In genomic region chr19:8608858-8609209, GRCh38 we compare ENCODE assay signal across 9 cellular contexts. TPM values are rescaled to one million over a fixed set of nuclear protein-coding genes. Genes with fewer than 3 reads are reported as not detected.
DNase-seq lines count a peak whose midpoint lies in the region; ATAC-seq, FAIRE-seq and TF ChIP-seq lines count a peak whose summit lies in the region.
"Had no signal": no experiment of that assay in that cellular context is flagged by ENCODE, and none has a peak within 500 bp of the region (broad histone marks: within the 10 kb centered on the region; RNA-seq: fewer than 3 reads in every experiment).

No MANE protein-coding gene starts in this region.

- WGBS in A549 (ENCODE audit: missing lambda C conversion rate): 31% methylated on average over 5 of the region's 5 CpGs

- no peak overlapping the region for H3K9ac ChIP-seq in HUES48 (ENCODE audit: low read depth, low read length)

- no peak for FAIRE-seq in A549 (lab: Jason Lieb, UNC)

- TF ChIP-seq RAD21 in A549 (conservative IDR thresholded peaks at IDR 0.05 in 1 of 2, IDR thresholded peaks at IDR 0.05 in 1 of 2): no peak

- peak overlapping the region; percentile 4 for H3K4me3 Mint-ChIP-seq in dendritic cell treated with granulocyte-macrophage colony-stimulating factor and Interleukin-4, amounts not matched to agents 40 ng/mL and 50 ng/mL, for 4 days
- peak overlapping the region; percentile 88 for H3K4me3 Mint-ChIP-seq in natural killer cell

- TF ChIP-seq EP300 in A549 (IDR thresholded peaks at IDR 0.05): no peak

- H3K4me1 ChIP-seq in A549 (peaks cover 45% of the 10 kb centered on the region), HUES48 (ENCODE audit: control insufficient read depth, insufficient read depth, low read length) (peaks cover 21% of the 10 kb centered on the region)

- no peaks in the 10 kb centered on the region for H3K27me3 ChIP-seq in HUES48 (ENCODE audit: control insufficient read depth, insufficient read depth, low read length)

- H3K9me3 ChIP-seq in A549: peaks cover 16% of the 10 kb centered on the region
- H3K9me3 ChIP-seq in HUES48 (ENCODE audit: control insufficient read depth, insufficient read depth, low read length): peaks cover 5% of the 10 kb centered on the region; the same call in 1 of the 2 replicates

- peaks cover 8% of the 10 kb centered on the region for H3K9me3 Mint-ChIP-seq in dendritic cell treated with granulocyte-macrophage colony-stimulating factor and Interleukin-4, amounts not matched to agents 40 ng/mL and 50 ng/mL, for 4 days
- H3K9me3 Mint-ChIP-seq in natural killer cell: no peaks in the 10 kb centered on the region

- H3K4me3 ChIP-seq in A549: peak overlapping the region; percentile 58
- peak overlapping the region; percentile 79 for H3K4me3 ChIP-seq in HUES48 (ENCODE audit: low read depth, low read length)

- TF ChIP-seq CTCF in A549 (IDR thresholded peaks at IDR 0.05) (no peak), natural killer cell (IDR thresholded peaks at IDR 0.05) (no peak)

- POLR2A ChIA-PET in A549 (lab: Yijun Ruan, JAX): no interaction called here

- H3K36me3 ChIP-seq in HUES48 (ENCODE audit: control insufficient read depth, insufficient read depth, low read length): no peaks in the 10 kb centered on the region

- CTCF ChIA-PET in A549 (lab: Yijun Ruan, JAX): interaction anchor here (0.9 kb wide), 2 partner anchors 17 to 29 kb away, joined by 3 to 5 read pairs; no protein-coding TSS in a partner anchor

- peaks cover 29% of the 10 kb centered on the region for H3K4me1 Mint-ChIP-seq in dendritic cell treated with granulocyte-macrophage colony-stimulating factor and Interleukin-4, amounts not matched to agents 40 ng/mL and 50 ng/mL, for 4 days (ENCODE audit: low read depth)
- H3K4me1 Mint-ChIP-seq in natural killer cell: peaks cover 35 to 68% of the 10 kb centered on the region in 2 donors

- H3K27ac ChIP-seq in A549 (peak overlapping the region; percentile 98 to 99), HUES48 (ENCODE audit: low read depth, low read length) (peak overlapping the region; percentile 93)

- peak overlapping the region; percentile 57 for H3K27ac Mint-ChIP-seq in dendritic cell treated with granulocyte-macrophage colony-stimulating factor and Interleukin-4, amounts not matched to agents 40 ng/mL and 50 ng/mL, for 4 days
- peak overlapping the region; percentile 82 to 93 for H3K27ac Mint-ChIP-seq in natural killer cell

- peak overlapping the region; percentile 76 for H3K4me2 ChIP-seq in A549

- DNase-seq in A549 (ENCODE audit: low read depth in 1 of 2, low spot score in 1 of 2) (no peak), natural killer cell (no peak), dermis blood vessel endothelial cell (no peak), OCI-M1 (lab: John Stamatoyannopoulos, UW) (no peak)
- DNase-seq: DMS153 had no signal

- no peaks in the 10 kb centered on the region for H3K36me3 Mint-ChIP-seq in dendritic cell treated with granulocyte-macrophage colony-stimulating factor and Interleukin-4, amounts not matched to agents 40 ng/mL and 50 ng/mL, for 4 days (ENCODE audit: low read depth)
- no peaks in the 10 kb centered on the region for H3K36me3 Mint-ChIP-seq in natural killer cell

- H3K27me3 Mint-ChIP-seq in dendritic cell treated with granulocyte-macrophage colony-stimulating factor and Interleukin-4, amounts not matched to agents 40 ng/mL and 50 ng/mL, for 4 days: peaks cover 50% of the 10 kb centered on the region
- H3K27me3 Mint-ChIP-seq in natural killer cell (ENCODE audit: low read depth in 2 of 2): no peaks in the 10 kb centered on the region

- peak; percentile 9 to 43; a peak in 4 of 6 replicates for ATAC-seq in A549
- no peak for ATAC-seq in natural killer cell
- ATAC-seq in HG03095 (IDR thresholded peaks at IDR 0.05; ENCODE audit: unreplicated experiment): no peak
- ATAC-seq in GM21447 (IDR thresholded peaks at IDR 0.05; ENCODE audit: unreplicated experiment): no peak

- no peak for TF ChIP-seq POLR2A in A549 (IDR thresholded peaks at IDR 0.05; ENCODE audit: low read length)

- intact Hi-C loops in dendritic cell treated with granulocyte-macrophage colony-stimulating factor and Interleukin-4, amounts not matched to agents 40 ng/mL and 50 ng/mL, for 4 days (cut with micrococcal nuclease): no loop called here
- intact Hi-C loops in natural killer cell (cut with micrococcal nuclease): no loop called here

TF ChIP-seq in A549, 52 proteins besides CTCF, POLR2A, EP300 and RAD21:
- 0 out of 2 replicates have a peak, but pooled peaks have one; percentile 4 for TF ChIP-seq GATA3 (IDR thresholded peaks at IDR 0.05; ENCODE audit: borderline replicate concordance)
- no peak for TF ChIP-seq BCL3 (IDR thresholded peaks at IDR 0.05)
TF ChIP-seq in A549: peak in this region for 1.

RNA-seq across cellular contexts. Expression of gene ADAMTS10, which starts 1.7 kb away (rescaled TPM):
- 26.7 and 33.2 TPM in 2 replicates for polyA plus RNA-seq in A549 (2011; rRNA removed)
- 23.0 and 34.1 TPM in 2 replicates for polyA plus RNA-seq in A549 (2012; cell fraction: cytosol; rRNA removed)
- polyA plus RNA-seq in A549 (2012; cell fraction: nucleus; rRNA removed): 263 and 313 TPM in 2 replicates
- 39.0 to 73.0 TPM (median 49.3 TPM) in 3 replicates for polyA plus RNA-seq in A549 (2017; fragmentation: RNase III; extraction: RNeasy Plus Mini Kit Qiagen cat#74134 plus additional on column Dnase treatment)
- 28.3 and 29.4 TPM in 2 replicates for polyA minus RNA-seq in A549 (2011; rRNA and poly(A)+ RNA removed)
- total RNA-seq in natural killer cell: 100 to 1,000 TPM; 159 to 286 (median 203) TPM
- 4.8 and 13.8 TPM in 2 replicates for total RNA-seq in dermis blood vessel endothelial cell

RNA-seq across cellular contexts. Expression of gene NFILZ, which starts 21.6 kb away (rescaled TPM):
- not detected in 2 replicates for polyA plus RNA-seq in A549 (2011; rRNA removed)
- polyA plus RNA-seq in A549 (2012; cell fraction: cytosol; rRNA removed): not detected in 2 replicates
- polyA plus RNA-seq in A549 (2012; cell fraction: nucleus; rRNA removed): not detected in 2 replicates
- polyA plus RNA-seq in A549 (2017; fragmentation: RNase III; extraction: RNeasy Plus Mini Kit Qiagen cat#74134 plus additional on column Dnase treatment): not detected in 3 replicates
- polyA minus RNA-seq in A549 (2011; rRNA and poly(A)+ RNA removed): not detected in 2 replicates
- total RNA-seq in natural killer cell: not detected
- total RNA-seq in dermis blood vessel endothelial cell: not detected in 2 replicates

RNA-seq across cellular contexts. Expression of gene MYO1F, which starts 31.6 kb away (rescaled TPM):
- polyA plus RNA-seq in A549 (2011; rRNA removed): 0.37 and 0.95 TPM in 2 replicates
- polyA plus RNA-seq in A549 (2012; cell fraction: cytosol; rRNA removed): 0.45 TPM in 2 replicates
- polyA plus RNA-seq in A549 (2012; cell fraction: nucleus; rRNA removed): 0.60 and 0.76 TPM in 2 replicates
- polyA plus RNA-seq in A549 (2017; fragmentation: RNase III; extraction: RNeasy Plus Mini Kit Qiagen cat#74134 plus additional on column Dnase treatment): 0.17 to 0.24 TPM (median 0.23 TPM) in 3 replicates
- polyA minus RNA-seq in A549 (2011; rRNA and poly(A)+ RNA removed): 1.2 and 1.9 TPM in 2 replicates
- total RNA-seq in natural killer cell: 1,000 to 10,000 TPM in 2 of 3 donors, 100 to 1,000 TPM in 1; 971 to 1,223 (median 1,014) TPM
- 0.14 and 0.34 TPM in 2 replicates for total RNA-seq in dermis blood vessel endothelial cell

Comparison
In these comparisons a context has a peak if more than half of its experiments do, and no peak if none do; other contexts are left out.
1. ATAC-seq: peak in A549 (2 of 2); none in natural killer cell (0 of 3), HG03095 (single experiment) and GM21447 (single experiment).
2. RNA of gene ADAMTS10, which starts 1.7 kb away (total RNA-seq): 159 to 286 TPM in natural killer cell; 4.8 to 13.8 TPM in dermis blood vessel endothelial cell; every median in the first group is over 10 times any median in the second.
3. RNA of gene MYO1F, which starts 31.6 kb away (total RNA-seq): 971 to 1,223 TPM in natural killer cell; 0.14 to 0.34 TPM in dermis blood vessel endothelial cell; every median in the first group is over 100 times any median in the second.